In the genomic region with DNA sequence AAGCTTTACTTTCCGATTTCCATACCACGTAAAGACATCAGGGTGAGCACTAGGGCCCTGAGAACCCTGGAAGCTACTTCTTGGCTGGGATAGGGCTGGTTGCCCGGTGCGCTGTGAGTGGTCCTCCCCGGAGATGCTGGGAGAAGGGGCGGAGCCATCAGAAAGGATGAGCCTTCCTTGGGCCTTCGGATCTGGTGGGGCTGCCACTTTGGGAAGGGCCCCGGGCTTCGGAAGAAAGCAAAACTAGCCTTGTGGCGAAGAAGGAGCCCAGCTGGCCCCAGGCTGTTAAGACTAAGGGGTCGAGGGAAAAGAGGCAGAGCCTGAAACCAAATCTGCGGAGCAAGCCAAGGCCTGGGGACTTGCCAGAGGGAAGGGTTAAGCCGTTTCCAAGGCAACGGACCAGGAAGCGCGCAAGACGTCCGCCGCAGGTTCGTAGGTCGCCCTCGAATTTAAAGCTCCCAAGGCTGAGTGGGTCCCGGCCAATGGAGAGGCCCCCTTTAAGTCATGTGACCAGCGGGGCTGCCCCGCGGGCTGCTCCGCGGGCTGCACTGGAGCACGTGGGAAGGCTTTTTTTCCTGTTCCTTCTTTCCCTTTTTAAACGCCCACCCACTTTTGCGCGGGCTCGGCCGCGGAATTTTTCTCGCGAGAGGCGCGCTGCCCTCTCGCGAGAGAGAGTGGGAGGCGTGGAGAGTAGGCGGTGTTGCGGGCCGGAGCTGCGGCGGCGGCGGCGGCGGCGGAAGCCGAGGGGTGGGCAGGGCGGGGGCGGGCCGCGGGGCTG, we compare ENCODE assay signal across 1 cellular context.
TF ChIP-seq lines count a peak whose summit lies in the region.

No MANE protein-coding gene starts in this region.

TF ChIP-seq in K562, 482 proteins besides CTCF, POLR2A, EP300 and RAD21 (continued from another document and continues in another):
- TF ChIP-seq HSF4 (CRISPR knock-in tag; IDR thresholded peaks at IDR 0.05; ENCODE audit: borderline replicate concordance) (no peak), SPI1 (IDR thresholded peaks at IDR 0.05; ENCODE audit: borderline replicate concordance, low read depth, low read length) (peak; percentile 14; the same call in 1 of the 2 replicates), DMBX1 (CRISPR knock-in tag; IDR thresholded peaks at IDR 0.05; ENCODE audit: borderline replicate concordance) (peak; percentile 18; the same call in 1 of the 2 replicates), ZBTB7A (IDR thresholded peaks at IDR 0.05; ENCODE audit: borderline replicate concordance, control insufficient read depth, low read depth, low read length) (no peak), IRF1 (CRISPR knock-in tag; IDR thresholded peaks at IDR 0.05; ENCODE audit: borderline replicate concordance) (no peak), ZNF431 (CRISPR knock-in tag; IDR thresholded peaks at IDR 0.05) (0 out of 2 replicates have a peak, but pooled peaks have one; percentile 40), SOX6 (IDR thresholded peaks at IDR 0.05) (no peak), C11orf30 (IDR thresholded peaks at IDR 0.05; ENCODE audit: low read depth) (no peak), KLF16 (IDR thresholded peaks at IDR 0.05) (no peak), HMG20B (CRISPR knock-in tag; IDR thresholded peaks at IDR 0.05) (no peak), ATF6 (CRISPR knock-in tag; IDR thresholded peaks at IDR 0.05) (0 out of 2 replicates have a peak, but pooled peaks have one; percentile 60), PTRF (tag; IDR thresholded peaks at IDR 0.05) (no peak), RCOR1 (IDR thresholded peaks at IDR 0.05; ENCODE audit: borderline replicate concordance in 1 of 2, low read depth in 2 of 2, low read length in 2 of 2) (no peak), ZBED1 (IDR thresholded peaks at IDR 0.05) (no peak), GATAD2A (IDR thresholded peaks at IDR 0.05) (no peak), ZNF239 (CRISPR knock-in tag; IDR thresholded peaks at IDR 0.05) (no peak), ZBTB1 (CRISPR knock-in tag; IDR thresholded peaks at IDR 0.05; ENCODE audit: borderline replicate concordance, low read depth) (no peak), SMAD4 (CRISPR knock-in tag; conservative IDR thresholded peaks at IDR 0.05) (peak; percentile 55; the same call in 1 of the 2 replicates), TEAD1 (CRISPR knock-in tag; IDR thresholded peaks at IDR 0.05) (0 out of 4 replicates have a peak, but pooled peaks of 1 of the 2 experiments have one; percentile 55), CLOCK (CRISPR knock-in tag; IDR thresholded peaks at IDR 0.05; ENCODE audit: borderline replicate concordance) (no peak), HDAC6 (IDR thresholded peaks at IDR 0.05; ENCODE audit: low read depth, low read length) (no peak), SMC3 (conservative IDR thresholded peaks at IDR 0.05; ENCODE audit: insufficient read depth, low read depth, low read length) (no peak), CTCFL (IDR thresholded peaks at IDR 0.05; ENCODE audit: borderline replicate concordance, insufficient read depth, low read depth, low read length, poor library complexity, severe bottlenecking) (no peak), SMARCE1 (IDR thresholded peaks at IDR 0.05) (no peak), SRSF1 (IDR thresholded peaks at IDR 0.05; ENCODE audit: low read depth, low read length) (no peak), ATF3 (IDR thresholded peaks at IDR 0.05) (no peak), ATF3 (CRISPR knock-in tag; conservative IDR thresholded peaks at IDR 0.05) (no peak), CEBPB (tag; IDR thresholded peaks at IDR 0.05) (no peak), ZKSCAN3 (CRISPR knock-in tag; IDR thresholded peaks at IDR 0.05) (no peak), ARID2 (IDR thresholded peaks at IDR 0.05) (no peak), NR1H2 (CRISPR knock-in tag; IDR thresholded peaks at IDR 0.05) (no peak), ZNF740 (CRISPR knock-in tag; IDR thresholded peaks at IDR 0.05) (no peak), ZNF740 (tag; IDR thresholded peaks at IDR 0.05) (no peak), YY1 (IDR thresholded peaks at IDR 0.05; ENCODE audit: borderline replicate concordance in 1 of 3, control insufficient read depth in 1 of 3, extremely low read depth in 1 of 3, insufficient read depth in 3 of 3, insufficient read length in 1 of 3, insufficient replicate concordance in 2 of 3, low read depth in 1 of 3, low read length in 2 of 3) (no peak), DDX20 (tag; IDR thresholded peaks at IDR 0.05; ENCODE audit: low read depth) (no peak)
- TF ChIP-seq, protein P1, sequence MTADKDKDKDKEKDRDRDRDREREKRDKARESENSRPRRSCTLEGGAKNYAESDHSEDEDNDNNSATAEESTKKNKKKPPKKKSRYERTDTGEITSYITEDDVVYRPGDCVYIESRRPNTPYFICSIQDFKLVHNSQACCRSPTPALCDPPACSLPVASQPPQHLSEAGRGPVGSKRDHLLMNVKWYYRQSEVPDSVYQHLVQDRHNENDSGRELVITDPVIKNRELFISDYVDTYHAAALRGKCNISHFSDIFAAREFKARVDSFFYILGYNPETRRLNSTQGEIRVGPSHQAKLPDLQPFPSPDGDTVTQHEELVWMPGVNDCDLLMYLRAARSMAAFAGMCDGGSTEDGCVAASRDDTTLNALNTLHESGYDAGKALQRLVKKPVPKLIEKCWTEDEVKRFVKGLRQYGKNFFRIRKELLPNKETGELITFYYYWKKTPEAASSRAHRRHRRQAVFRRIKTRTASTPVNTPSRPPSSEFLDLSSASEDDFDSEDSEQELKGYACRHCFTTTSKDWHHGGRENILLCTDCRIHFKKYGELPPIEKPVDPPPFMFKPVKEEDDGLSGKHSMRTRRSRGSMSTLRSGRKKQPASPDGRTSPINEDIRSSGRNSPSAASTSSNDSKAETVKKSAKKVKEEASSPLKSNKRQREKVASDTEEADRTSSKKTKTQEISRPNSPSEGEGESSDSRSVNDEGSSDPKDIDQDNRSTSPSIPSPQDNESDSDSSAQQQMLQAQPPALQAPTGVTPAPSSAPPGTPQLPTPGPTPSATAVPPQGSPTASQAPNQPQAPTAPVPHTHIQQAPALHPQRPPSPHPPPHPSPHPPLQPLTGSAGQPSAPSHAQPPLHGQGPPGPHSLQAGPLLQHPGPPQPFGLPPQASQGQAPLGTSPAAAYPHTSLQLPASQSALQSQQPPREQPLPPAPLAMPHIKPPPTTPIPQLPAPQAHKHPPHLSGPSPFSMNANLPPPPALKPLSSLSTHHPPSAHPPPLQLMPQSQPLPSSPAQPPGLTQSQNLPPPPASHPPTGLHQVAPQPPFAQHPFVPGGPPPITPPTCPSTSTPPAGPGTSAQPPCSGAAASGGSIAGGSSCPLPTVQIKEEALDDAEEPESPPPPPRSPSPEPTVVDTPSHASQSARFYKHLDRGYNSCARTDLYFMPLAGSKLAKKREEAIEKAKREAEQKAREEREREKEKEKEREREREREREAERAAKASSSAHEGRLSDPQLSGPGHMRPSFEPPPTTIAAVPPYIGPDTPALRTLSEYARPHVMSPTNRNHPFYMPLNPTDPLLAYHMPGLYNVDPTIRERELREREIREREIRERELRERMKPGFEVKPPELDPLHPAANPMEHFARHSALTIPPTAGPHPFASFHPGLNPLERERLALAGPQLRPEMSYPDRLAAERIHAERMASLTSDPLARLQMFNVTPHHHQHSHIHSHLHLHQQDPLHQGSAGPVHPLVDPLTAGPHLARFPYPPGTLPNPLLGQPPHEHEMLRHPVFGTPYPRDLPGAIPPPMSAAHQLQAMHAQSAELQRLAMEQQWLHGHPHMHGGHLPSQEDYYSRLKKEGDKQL (CRISPR knock-in tag; IDR thresholded peaks at IDR 0.05; ENCODE audit: borderline replicate concordance), result no peak
- TF ChIP-seq, protein P2, sequence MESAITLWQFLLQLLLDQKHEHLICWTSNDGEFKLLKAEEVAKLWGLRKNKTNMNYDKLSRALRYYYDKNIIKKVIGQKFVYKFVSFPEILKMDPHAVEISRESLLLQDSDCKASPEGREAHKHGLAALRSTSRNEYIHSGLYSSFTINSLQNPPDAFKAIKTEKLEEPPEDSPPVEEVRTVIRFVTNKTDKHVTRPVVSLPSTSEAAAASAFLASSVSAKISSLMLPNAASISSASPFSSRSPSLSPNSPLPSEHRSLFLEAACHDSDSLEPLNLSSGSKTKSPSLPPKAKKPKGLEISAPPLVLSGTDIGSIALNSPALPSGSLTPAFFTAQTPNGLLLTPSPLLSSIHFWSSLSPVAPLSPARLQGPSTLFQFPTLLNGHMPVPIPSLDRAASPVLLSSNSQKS (CRISPR knock-in tag; IDR thresholded peaks at IDR 0.05), result no peak
- TF ChIP-seq, protein P3, sequence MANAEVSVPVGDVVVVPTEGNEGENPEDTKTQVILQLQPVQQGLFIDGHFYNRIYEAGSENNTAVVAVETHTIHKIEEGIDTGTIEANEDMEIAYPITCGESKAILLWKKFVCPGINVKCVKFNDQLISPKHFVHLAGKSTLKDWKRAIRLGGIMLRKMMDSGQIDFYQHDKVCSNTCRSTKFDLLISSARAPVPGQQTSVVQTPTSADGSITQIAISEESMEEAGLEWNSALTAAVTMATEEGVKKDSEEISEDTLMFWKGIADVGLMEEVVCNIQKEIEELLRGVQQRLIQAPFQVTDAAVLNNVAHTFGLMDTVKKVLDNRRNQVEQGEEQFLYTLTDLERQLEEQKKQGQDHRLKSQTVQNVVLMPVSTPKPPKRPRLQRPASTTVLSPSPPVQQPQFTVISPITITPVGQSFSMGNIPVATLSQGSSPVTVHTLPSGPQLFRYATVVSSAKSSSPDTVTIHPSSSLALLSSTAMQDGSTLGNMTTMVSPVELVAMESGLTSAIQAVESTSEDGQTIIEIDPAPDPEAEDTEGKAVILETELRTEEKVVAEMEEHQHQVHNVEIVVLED (CRISPR knock-in tag; IDR thresholded peaks at IDR 0.05), result no peak; the same call in 1 of the 2 replicates
- TF ChIP-seq, protein P4, sequence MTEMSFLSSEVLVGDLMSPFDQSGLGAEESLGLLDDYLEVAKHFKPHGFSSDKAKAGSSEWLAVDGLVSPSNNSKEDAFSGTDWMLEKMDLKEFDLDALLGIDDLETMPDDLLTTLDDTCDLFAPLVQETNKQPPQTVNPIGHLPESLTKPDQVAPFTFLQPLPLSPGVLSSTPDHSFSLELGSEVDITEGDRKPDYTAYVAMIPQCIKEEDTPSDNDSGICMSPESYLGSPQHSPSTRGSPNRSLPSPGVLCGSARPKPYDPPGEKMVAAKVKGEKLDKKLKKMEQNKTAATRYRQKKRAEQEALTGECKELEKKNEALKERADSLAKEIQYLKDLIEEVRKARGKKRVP (CRISPR knock-in tag; IDR thresholded peaks at IDR 0.05), result no peak
